Comparison of ENCODE assay signal across 8 cellular contexts in genomic region chr20:62652894-62653305, GRCh38. TPM values are rescaled to one million over a fixed set of nuclear protein-coding genes. Genes with fewer than 3 reads are reported as not detected.
DNase-seq lines count a peak whose midpoint lies in the region; ATAC-seq and TF ChIP-seq lines count a peak whose summit lies in the region.

No MANE protein-coding gene starts in this region.

- H3K36me3 ChIP-seq in heart left ventricle, result peaks cover 0 to 14% (median 0%) of the 10 kb centered on the region in 9 donors
- H3K36me3 ChIP-seq in duodenal mucosa (ENCODE audit: control insufficient read depth in 1 of 2, insufficient read depth in 2 of 2, low read length in 2 of 2), result peaks cover 0 to 3% of the 10 kb centered on the region in 2 donors
- H3K36me3 ChIP-seq in uterus, result no peaks in the 10 kb centered on the region
- H3K36me3 ChIP-seq in WERI-Rb-1, result peaks cover 44% of the 10 kb centered on the region

- no peaks in the 10 kb centered on the region for H3K9me3 Mint-ChIP-seq in natural killer cell

- TF ChIP-seq CTCF in heart left ventricle (IDR thresholded peaks at IDR 0.05), result no peak
- TF ChIP-seq CTCF in natural killer cell (IDR thresholded peaks at IDR 0.05), result no peak
- TF ChIP-seq CTCF in uterus (IDR thresholded peaks at IDR 0.05), result no peak
- no peak for TF ChIP-seq CTCF in WERI-Rb-1 (IDR thresholded peaks at IDR 0.05; ENCODE audit: low read depth, low read length)

- peak overlapping the region; percentile 81 to 87 for H3K9ac ChIP-seq in duodenal mucosa (ENCODE audit: low read depth in 1 of 2, low read length in 2 of 2)

- H3K4me1 ChIP-seq in heart left ventricle, result peaks cover 8 to 42% (median 28%) of the 10 kb centered on the region in 12 donors
- peaks cover 37 to 49% of the 10 kb centered on the region in 2 donors for H3K4me1 ChIP-seq in duodenal mucosa (ENCODE audit: control insufficient read depth in 1 of 2, insufficient read depth in 2 of 2, low read length in 2 of 2)
- H3K4me1 ChIP-seq in uterus, result peaks cover 0 to 19% of the 10 kb centered on the region in 2 donors

- DNase-seq in heart left ventricle (peak in 1 of 5 donors; percentile 61), Right ventricle myocardium inferior (ENCODE audit: missing footprints) (no peak), natural killer cell (no peak), uterus (peak in 1 of 2 donors; percentile 49), LoVo (ENCODE audit: low spot score) (no peak), WERI-Rb-1 (no peak), left lobe of liver (ENCODE audit: low spot score) (no peak)

- H3K27me3 ChIP-seq in heart left ventricle, result no peaks in the 10 kb centered on the region
- H3K27me3 ChIP-seq in duodenal mucosa (ENCODE audit: control insufficient read depth in 1 of 2, insufficient read depth in 2 of 2, low read length in 2 of 2), result no peaks in the 10 kb centered on the region
- no peaks in the 10 kb centered on the region for H3K27me3 ChIP-seq in uterus
- no peaks in the 10 kb centered on the region for H3K27me3 ChIP-seq in WERI-Rb-1 (ENCODE audit: insufficient read depth, low read depth, severe bottlenecking)

- no peak for TF ChIP-seq POLR2A in heart left ventricle (IDR thresholded peaks at IDR 0.05)
- no peak for TF ChIP-seq POLR2A in uterus (IDR thresholded peaks at IDR 0.05)

- peaks cover 19 to 20% of the 10 kb centered on the region in 2 donors for H3K4me1 Mint-ChIP-seq in natural killer cell

- H3K36me3 Mint-ChIP-seq in natural killer cell, result no peaks in the 10 kb centered on the region

- H3K27ac Mint-ChIP-seq in natural killer cell, result peak overlapping the region; percentile 92 to 97

- H3K9me3 ChIP-seq in heart left ventricle (no peaks in the 10 kb centered on the region), duodenal mucosa (ENCODE audit: control insufficient read depth in 1 of 2, low read length in 2 of 2) (no peaks in the 10 kb centered on the region), uterus (no peaks in the 10 kb centered on the region), WERI-Rb-1 (ENCODE audit: severe bottlenecking) (no peaks in the 10 kb centered on the region)

- peak overlapping the region in 8 of 12 donors; percentile 8 to 47 (median 32) for H3K4me3 ChIP-seq in heart left ventricle
- peak overlapping the region; percentile 42 to 48 for H3K4me3 ChIP-seq in duodenal mucosa (ENCODE audit: low read depth in 1 of 2, low read length in 2 of 2)
- H3K4me3 ChIP-seq in uterus, result peak overlapping the region; percentile 30 to 34
- H3K4me3 ChIP-seq in WERI-Rb-1 (ENCODE audit: low read depth, low read length), result no peak overlapping the region

- H3K4me3 Mint-ChIP-seq in natural killer cell, result peak overlapping the region; percentile 91

- intact Hi-C loops in heart left ventricle (cut with DNase I) (loop anchor here in 2 of 10 donors (2.0 to 5.0 kb wide), 2 partner anchors 30 to 139 kb away; no protein-coding TSS in a partner anchor), Right ventricle myocardium inferior (cut with DNase I) (loop anchor here (5.0 kb wide), 1 partner anchor 36 kb away; no protein-coding TSS in a partner anchor), natural killer cell (cut with micrococcal nuclease) (loop anchor here (5.0 kb wide), 1 partner anchor 36 kb away; no protein-coding TSS in a partner anchor), uterus (cut with DNase I; ENCODE audit: low total_unique reads) (no loop called here)

- no peaks in the 10 kb centered on the region for H3K27me3 Mint-ChIP-seq in natural killer cell (ENCODE audit: low read depth in 2 of 2)

- H3K27ac ChIP-seq in heart left ventricle, result peak overlapping the region; percentile 82 to 96 (median 93)
- H3K27ac ChIP-seq in duodenal mucosa (ENCODE audit: low read depth, low read length), result peak overlapping the region; percentile 99
- peak overlapping the region; percentile 92 to 98 for H3K27ac ChIP-seq in uterus
- H3K27ac ChIP-seq in WERI-Rb-1, result no peak overlapping the region

- ATAC-seq in heart left ventricle (peak in 1 of 4 donors; percentile 5), Right ventricle myocardium inferior (no peak), natural killer cell (no peak), left lobe of liver (no peak)

- WGBS in heart left ventricle, 4 donors, result 26 to 82% (median 80%) methylated on average over 5 to 20 of the region's 20 CpGs

RNA-seq across cellular contexts. Expression of gene SLCO4A1, which starts 10.6 kb away (rescaled TPM):
- total RNA-seq in heart left ventricle, result 10 to 100 TPM in 5 of 9 donors, 1 to 10 TPM in 3, under 1 TPM in 1; 1.00 to 54.0 (median 10.4) TPM
- polyA plus RNA-seq in heart left ventricle, result 10 to 100 TPM; 14.5 to 24.4 TPM
- 15.5 TPM for total RNA-seq in Right ventricle myocardium inferior
- total RNA-seq in natural killer cell, result 1 to 10 TPM in 2 of 3 donors, under 1 TPM in 1; 0.59 to 1.4 (median 1.1) TPM
- total RNA-seq in uterus, result 10 to 100 TPM in 3 of 4 donors, 1 to 10 TPM in 1; 1.8 to 51.2 (median 29.9) TPM
- 1.7 TPM for total RNA-seq in left lobe of liver

RNA-seq across cellular contexts. Expression of gene NTSR1, which starts 55.7 kb away (rescaled TPM):
- total RNA-seq in heart left ventricle (under 1 TPM in 3 of 9 donors, not detected in 6; 0.07 to 0.32 (median 0.07) TPM), Right ventricle myocardium inferior (not detected), natural killer cell (under 1 TPM in 2 of 3 donors, not detected in 1; 0.11 to 0.45 TPM), uterus (not detected), left lobe of liver (0.10 TPM)
- polyA plus RNA-seq in heart left ventricle, result under 1 TPM in 1 of 2 donors, not detected in 1; 0.01 TPM
